Comparison of ENCODE assay signal across 7 cellular contexts in the genomic region with DNA sequence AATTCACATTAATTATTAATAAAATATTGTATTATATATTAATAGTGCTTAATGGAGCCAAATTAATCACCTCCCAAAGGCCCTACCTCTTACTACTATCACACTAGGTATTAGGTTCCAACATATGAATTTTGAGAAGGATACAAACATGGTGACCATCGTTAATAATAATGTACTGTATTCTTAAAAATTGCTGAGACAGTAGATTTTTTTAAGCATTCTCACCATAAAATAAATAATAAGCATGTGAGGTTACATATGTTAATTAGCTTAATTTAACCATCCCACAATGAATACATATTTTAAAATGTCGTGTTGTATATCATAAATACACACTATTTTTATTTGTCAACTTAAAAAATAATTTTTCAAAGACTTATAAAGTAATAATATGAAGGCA.
"Had no signal": no experiment of that assay in that cellular context is flagged by ENCODE, and none has a peak within 500 bp of the region (broad histone marks: within the 10 kb centered on the region; RNA-seq: fewer than 3 reads in every experiment).

No MANE protein-coding gene starts in this region.

- FAIRE-seq: GM12878, GM12891, GM12892, GM18507, GM19239 had no signal

- ATAC-seq: GM12878 had no signal

- H3K4me3 ChIP-seq: GM12878 had no signal

- DNase-seq: GDM1, GF-D8 had no signal
